Comparison of ENCODE assay signal across 8 cellular contexts in genomic region chr7:76048668-76048988, GRCh38. TPM values are rescaled to one million over a fixed set of nuclear protein-coding genes. Genes with fewer than 3 reads are reported as not detected.
DNase-seq lines count a peak whose midpoint lies in the region; ATAC-seq and TF ChIP-seq lines count a peak whose summit lies in the region.

No MANE protein-coding gene starts in this region.

- H3K27me3 ChIP-seq in ectodermal cell (ENCODE audit: control insufficient read depth, insufficient read depth, low read length, poor library complexity, severe bottlenecking) = no peaks in the 10 kb centered on the region
- no peaks in the 10 kb centered on the region for H3K27me3 ChIP-seq in naive thymus-derived CD4-positive, alpha-beta T cell (ENCODE audit: control insufficient read depth in 2 of 2, insufficient read depth in 2 of 2, low read length in 2 of 2)

- CTCF ChIA-PET in naive thymus-derived CD4-positive, alpha-beta T cell (lab: Charles Lee) = no interaction called here

- H3K27ac Mint-ChIP-seq in naive thymus-derived CD4-positive, alpha-beta T cell = peak overlapping the region; percentile 92 to 98 (median 97)

- H3K27me3 Mint-ChIP-seq in naive thymus-derived CD4-positive, alpha-beta T cell = no peaks in the 10 kb centered on the region

- H3K27ac ChIP-seq in ectodermal cell (ENCODE audit: insufficient read depth, low read depth, low read length, poor library complexity, severe bottlenecking) = peak overlapping the region; percentile 84
- peak overlapping the region; percentile 80 for H3K27ac ChIP-seq in naive thymus-derived CD4-positive, alpha-beta T cell (ENCODE audit: low read depth, low read length)

- H3K4me1 ChIP-seq in ectodermal cell (ENCODE audit: control insufficient read depth, insufficient read depth, low read length) = peaks cover 6% of the 10 kb centered on the region
- peaks cover 7 to 17% of the 10 kb centered on the region in 2 donors for H3K4me1 ChIP-seq in naive thymus-derived CD4-positive, alpha-beta T cell (ENCODE audit: control insufficient read depth in 2 of 2, insufficient read depth in 2 of 2, low read length in 2 of 2)

- H3K4me1 Mint-ChIP-seq in naive thymus-derived CD4-positive, alpha-beta T cell = peaks cover 36 to 67% (median 50%) of the 10 kb centered on the region in 7 donors

- H3K4me3 ChIP-seq in ectodermal cell (ENCODE audit: insufficient read depth, low read depth, low read length) = peak overlapping the region; percentile 98
- peak overlapping the region; percentile 95 for H3K4me3 ChIP-seq in naive thymus-derived CD4-positive, alpha-beta T cell (ENCODE audit: low read length)

- peak; percentile 10 for ATAC-seq in HG03066 (IDR thresholded peaks at IDR 0.05; ENCODE audit: low read depth, unreplicated experiment)
- peak; percentile 35 for ATAC-seq in SK-N-SH treated with all-trans-retinoic acid at 6 μM for 48 hours
- peak; percentile 6 for ATAC-seq in naive thymus-derived CD4-positive, alpha-beta T cell
- ATAC-seq in GM19328 (IDR thresholded peaks at IDR 0.05; ENCODE audit: unreplicated experiment) = no peak

- H3K36me3 Mint-ChIP-seq in naive thymus-derived CD4-positive, alpha-beta T cell = peaks cover 7 to 29% (median 20%) of the 10 kb centered on the region in 5 donors

- DNase-seq in DMS79 (lab: John Stamatoyannopoulos, UW) (peak; percentile 68), activated gamma-delta T cell treated with Interleukin-2 at 50 U/mL for 16 hours (no peak), hippocampal formation (lab: John Stamatoyannopoulos, UW) (no peak)
- DNase-seq in naive thymus-derived CD4-positive, alpha-beta T cell = peak in 1 of 9 donors; percentile 30

- no peaks in the 10 kb centered on the region for H3K9me3 ChIP-seq in ectodermal cell (ENCODE audit: control insufficient read depth, low read length)
- no peaks in the 10 kb centered on the region for H3K9me3 ChIP-seq in naive thymus-derived CD4-positive, alpha-beta T cell (ENCODE audit: control insufficient read depth in 2 of 3, low read length in 3 of 3)

- no peaks in the 10 kb centered on the region for H3K9me3 Mint-ChIP-seq in naive thymus-derived CD4-positive, alpha-beta T cell

- intact Hi-C loops in naive thymus-derived CD4-positive, alpha-beta T cell (cut with micrococcal nuclease) = loop anchor here (1.0 to 5.0 kb wide), 7 partner anchors 54 to 1391 kb away; partner anchors contain the start of genes TMEM120A (in 2 of the 2), GTF2I (in 1 of the 2), HIP1 (in 1 of the 2) and POR (in 1 of the 2)

- POLR2A ChIA-PET in naive thymus-derived CD4-positive, alpha-beta T cell (lab: Charles Lee) = interaction anchor here (1.4 to 2.0 kb wide), 4 partner anchors 118 to 170 kb away, joined by 5 to 9 read pairs (median 7); partner anchors contain the start of gene RHBDD2

- 2 to 3% methylated on average over 9 of the region's 9 CpGs for WGBS in ectodermal cell, 2 experiments

- peak overlapping the region; percentile 90 to 99 (median 96) for H3K4me3 Mint-ChIP-seq in naive thymus-derived CD4-positive, alpha-beta T cell

- no peaks in the 10 kb centered on the region for H3K36me3 ChIP-seq in ectodermal cell (ENCODE audit: control insufficient read depth, insufficient read depth, low read length)
- peaks cover 0 to 9% (median 0%) of the 10 kb centered on the region in 3 experiments for H3K36me3 ChIP-seq in naive thymus-derived CD4-positive, alpha-beta T cell (ENCODE audit: control insufficient read depth in 2 of 3, insufficient read depth in 3 of 3, low read length in 3 of 3)

TF ChIP-seq in SK-N-SH treated with all-trans-retinoic acid at 6 μM for 48 hours, 23 proteins besides CTCF, POLR2A, EP300 and RAD21:
- TF ChIP-seq ZNF8 (CRISPR knock-in tag; IDR thresholded peaks at IDR 0.05) = no peak
- TF ChIP-seq ZC3H10 (CRISPR knock-in tag; IDR thresholded peaks at IDR 0.05) = no peak
- no peak for TF ChIP-seq BACH2 (CRISPR knock-in tag; IDR thresholded peaks at IDR 0.05; ENCODE audit: borderline replicate concordance)
- TF ChIP-seq TOX (CRISPR knock-in tag; IDR thresholded peaks at IDR 0.05; ENCODE audit: borderline replicate concordance) = no peak

RNA-seq across cellular contexts. Expression of gene MDH2, which starts 0.7 kb away (rescaled TPM):
- 171 TPM for polyA plus RNA-seq in ectodermal cell (2013, experiment 1 of 4)
- polyA plus RNA-seq in ectodermal cell (2013, experiment 2 of 4) = 155 TPM
- polyA plus RNA-seq in ectodermal cell (2013, experiment 3 of 4) = 131 TPM
- 144 TPM for polyA plus RNA-seq in ectodermal cell (2013, experiment 4 of 4)
- 100 to 1,000 TPM in 1 of 5 experiments, 10 to 100 TPM in 4; 71.7 to 172 (median 74.6) TPM for total RNA-seq in naive thymus-derived CD4-positive, alpha-beta T cell
- polyA plus RNA-seq in naive thymus-derived CD4-positive, alpha-beta T cell = 100 to 1,000 TPM; 134 TPM

RNA-seq across cellular contexts. Expression of gene STYXL1, which starts 0.8 kb away (rescaled TPM):
- 49.5 TPM for polyA plus RNA-seq in ectodermal cell (2013, experiment 1 of 4)
- 48.8 TPM for polyA plus RNA-seq in ectodermal cell (2013, experiment 2 of 4)
- 38.8 TPM for polyA plus RNA-seq in ectodermal cell (2013, experiment 3 of 4)
- 45.1 TPM for polyA plus RNA-seq in ectodermal cell (2013, experiment 4 of 4)
- total RNA-seq in naive thymus-derived CD4-positive, alpha-beta T cell = 10 to 100 TPM; 11.3 to 31.7 (median 20.0) TPM
- 10 to 100 TPM; 36.7 to 45.5 TPM for polyA plus RNA-seq in naive thymus-derived CD4-positive, alpha-beta T cell

RNA-seq across cellular contexts. Expression of gene TMEM120A, which starts 54.2 kb away (rescaled TPM):
- polyA plus RNA-seq in ectodermal cell (2013, experiment 1 of 4) = 24.8 TPM
- 26.5 TPM for polyA plus RNA-seq in ectodermal cell (2013, experiment 2 of 4)
- polyA plus RNA-seq in ectodermal cell (2013, experiment 3 of 4) = 27.3 TPM
- polyA plus RNA-seq in ectodermal cell (2013, experiment 4 of 4) = 22.9 TPM
- total RNA-seq in naive thymus-derived CD4-positive, alpha-beta T cell = 10 to 100 TPM; 19.1 to 38.6 (median 35.6) TPM
- 10 to 100 TPM; 23.2 to 25.2 TPM for polyA plus RNA-seq in naive thymus-derived CD4-positive, alpha-beta T cell
